In the genomic region with DNA sequence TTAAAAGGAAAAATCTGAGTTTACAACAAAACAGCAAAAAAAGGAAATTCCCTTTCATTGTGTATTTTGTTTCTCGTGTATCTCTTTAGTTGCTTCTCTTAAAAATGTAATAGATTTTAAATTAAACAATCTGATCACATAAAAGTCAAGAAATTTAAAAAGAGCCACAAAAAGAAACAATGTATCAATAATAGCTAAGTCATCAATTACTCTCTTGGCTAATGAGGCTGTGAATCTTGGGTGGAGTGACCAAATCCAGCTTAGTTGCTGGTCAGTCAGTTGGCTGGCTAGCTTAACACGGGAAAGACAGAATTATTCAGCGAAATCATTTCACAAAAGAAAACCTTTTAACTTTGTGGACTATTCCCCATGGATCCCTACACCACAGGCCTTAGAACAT, we compare ENCODE assay signal across 22 cellular contexts. TPM values are rescaled to one million over a fixed set of nuclear protein-coding genes. Genes with fewer than 3 reads are reported as not detected.
A peak's percentile ranks its signal among the peaks of the same experiment; 100 is the strongest.
DNase-seq lines count a peak whose midpoint lies in the region; ATAC-seq and TF ChIP-seq lines count a peak whose summit lies in the region.
"Had no signal": no experiment of that assay in that cellular context is flagged by ENCODE, and none has a peak within 500 bp of the region (broad histone marks: within the 10 kb centered on the region; RNA-seq: fewer than 3 reads in every experiment).

No MANE protein-coding gene starts in this region.

- DNase-seq in activated T-cell treated with anti-CD3 and anti-CD28 coated beads, Interleukin-2, amount 50 U/mL, for 24 hours = no peak
- DNase-seq in activated T-cell treated with anti-CD3 and anti-CD28 coated beads, Interleukin-2, amount 50 U/mL, for 1 hour = no peak
- DNase-seq in GM23338 (ENCODE audit: low spot score) (no peak), neural progenitor cell (ENCODE audit: low spot score) (no peak), Right ventricle myocardium inferior (ENCODE audit: missing footprints) (no peak), A673 (ENCODE audit: low spot score) (no peak), occipital lobe (lab: John Stamatoyannopoulos, UW) (no peak)
- DNase-seq in activated CD4-positive, alpha-beta memory T cell treated with anti-CD3 and anti-CD28 coated beads, Interleukin-2, amount 10 ng/mL, durations not matched to agents 7 days and 5 days = no peak
- DNase-seq: activated naive CD4-positive, alpha-beta T cell treated with anti-CD3 and anti-CD28 coated beads for 36 hours; activated T-cell treated with anti-CD3 and anti-CD28 coated beads, Interleukin-2, amount 50 U/mL, for 48 hours; cerebellar nuclear complex; HCEC 1CT; kidney glomerular epithelial cell; NCI-H1105 treated with DMSO at 0.1 percent for 48 hours; NCI-H2081; NCI-H446; OCI-M1; Right ventricle myocardium superior; small intestine; stimulated activated CD4-positive, alpha-beta T cell treated with anti-CD3 and anti-CD28 coated beads, Interleukin-1b, Interleukin-23, amount 100 ng/mL, for 48 hours had no signal

- H3K27ac ChIP-seq in GM23338 (ENCODE audit: low read depth) = no peak overlapping the region
- no peak overlapping the region for H3K27ac ChIP-seq in neural progenitor cell
- no peak overlapping the region for H3K27ac ChIP-seq in A673 (ENCODE audit: low read depth, low read length, poor library complexity, severe bottlenecking)
- H3K27ac ChIP-seq: HL-60 had no signal

- no peaks in the 10 kb centered on the region for H3K9me3 ChIP-seq in neural progenitor cell (ENCODE audit: low read depth)
- H3K9me3 ChIP-seq in A673 (ENCODE audit: low read depth, low read length, poor library complexity, severe bottlenecking) = no peaks in the 10 kb centered on the region

- H3K4me3 ChIP-seq in GM23338 = no peak overlapping the region
- no peak overlapping the region for H3K4me3 ChIP-seq in neural progenitor cell
- no peak overlapping the region for H3K4me3 ChIP-seq in A673 (ENCODE audit: low read depth, low read length, poor library complexity, severe bottlenecking)

- H3K27me3 ChIP-seq in GM23338 (ENCODE audit: insufficient read depth) = peaks cover 27% of the 10 kb centered on the region
- H3K27me3 ChIP-seq in neural progenitor cell = peaks cover 45% of the 10 kb centered on the region
- peaks cover 15% of the 10 kb centered on the region for H3K27me3 ChIP-seq in A673 (replicated peaks; ENCODE audit: insufficient read depth, low read depth, low read length, poor library complexity)

- CTCF ChIA-PET in activated CD4-positive, alpha-beta memory T cell treated with anti-CD3 and anti-CD28 coated beads, Interleukin-2, amount 10 ng/mL, durations not matched to agents 7 days and 5 days (lab: Charles Lee) = interaction anchor here (1.8 kb wide), 1 partner anchor 16 kb away, joined by 4 read pairs; no protein-coding TSS in a partner anchor
- CTCF ChIA-PET in A673 (lab: Charles Lee) = no interaction called here

- H3F3A ChIP-seq in GM23338 (replicated peaks; ENCODE audit: low read depth) (peaks cover 22% of the 10 kb centered on the region), neural progenitor cell (ENCODE audit: low read depth) (peaks cover 33% of the 10 kb centered on the region)

- peaks cover 69% of the 10 kb centered on the region for H3K4me1 Mint-ChIP-seq in activated T-cell treated with anti-CD3 and anti-CD28 coated beads, Interleukin-2, amount 50 U/mL, for 24 hours (ENCODE audit: low read depth)
- H3K4me1 Mint-ChIP-seq in GM23338 (peaks cover 36% of the 10 kb centered on the region), neural progenitor cell (peaks cover 19% of the 10 kb centered on the region)
- peaks cover 58% of the 10 kb centered on the region for H3K4me1 Mint-ChIP-seq in activated CD4-positive, alpha-beta memory T cell treated with anti-CD3 and anti-CD28 coated beads, Interleukin-2, amount 10 ng/mL, durations not matched to agents 7 days and 5 days

- intact Hi-C loops in Right ventricle myocardium inferior (cut with DNase I) (no loop called here), A673 (cut with micrococcal nuclease; ENCODE audit: unreplicated experiment) (no loop called here)

- BruUV-seq in A673 (replicated peaks; lab: Mats Ljungman, UMichigan) = no TSS peak

- H3K79me2 ChIP-seq in GM23338 (replicated peaks; ENCODE audit: insufficient read depth) = peaks cover 60% of the 10 kb centered on the region
- H3K79me2 ChIP-seq in neural progenitor cell (ENCODE audit: low read depth) = peaks cover 57% of the 10 kb centered on the region

- no peak overlapping the region for H3K4me3 Mint-ChIP-seq in activated T-cell treated with anti-CD3 and anti-CD28 coated beads, Interleukin-2, amount 50 U/mL, for 24 hours
- 0 out of 3 replicates have a peak overlapping the region, but pooled peaks have one; percentile 2 for H3K4me3 Mint-ChIP-seq in GM23338
- no peak overlapping the region for H3K4me3 Mint-ChIP-seq in activated CD4-positive, alpha-beta memory T cell treated with anti-CD3 and anti-CD28 coated beads, Interleukin-2, amount 10 ng/mL, durations not matched to agents 7 days and 5 days
- peak overlapping the region; percentile 34 for H3K4me3 Mint-ChIP-seq in neural progenitor cell
- H3K4me3 Mint-ChIP-seq: activated naive CD4-positive, alpha-beta T cell treated with anti-CD3 and anti-CD28 coated beads for 36 hours had no signal

- H3K36me3 ChIP-seq in GM23338 (ENCODE audit: insufficient read depth) = no peaks in the 10 kb centered on the region
- H3K36me3 ChIP-seq in neural progenitor cell = no peaks in the 10 kb centered on the region
- H3K36me3 ChIP-seq in A673 (ENCODE audit: insufficient read depth, low read length, poor library complexity, severe bottlenecking) = no peaks in the 10 kb centered on the region

- no peaks in the 10 kb centered on the region for H3K27me3 Mint-ChIP-seq in activated T-cell treated with anti-CD3 and anti-CD28 coated beads, Interleukin-2, amount 50 U/mL, for 24 hours
- peaks cover 21% of the 10 kb centered on the region for H3K27me3 Mint-ChIP-seq in GM23338 (ENCODE audit: insufficient read depth, low read depth, poor library complexity)
- peaks cover 6% of the 10 kb centered on the region for H3K27me3 Mint-ChIP-seq in activated CD4-positive, alpha-beta memory T cell treated with anti-CD3 and anti-CD28 coated beads, Interleukin-2, amount 10 ng/mL, durations not matched to agents 7 days and 5 days
- H3K27me3 Mint-ChIP-seq in neural progenitor cell (ENCODE audit: insufficient read depth, low read depth) = peaks cover 19% of the 10 kb centered on the region

- H3K9me2 ChIP-seq in GM23338 (ENCODE audit: insufficient read depth) = no peaks in the 10 kb centered on the region

- H2AFZ ChIP-seq in GM23338 (no peak overlapping the region), neural progenitor cell (replicated peaks) (no peak overlapping the region)

- H3K4me2 ChIP-seq in GM23338 (peak overlapping the region; percentile 82), neural progenitor cell (no peak overlapping the region)

- no peak for ATAC-seq in GM23338
- no peak for ATAC-seq in Right ventricle myocardium inferior
- ATAC-seq: activated CD4-positive, CD25-positive, alpha-beta regulatory T cell treated with anti-CD3 and anti-CD28 coated beads, Interleukin-2, amount 50 U/mL, for 24 hours had no signal

- H3K4me1 ChIP-seq in GM23338 (ENCODE audit: insufficient read depth) (peaks cover 23% of the 10 kb centered on the region), neural progenitor cell (peaks cover 8% of the 10 kb centered on the region), A673 (ENCODE audit: insufficient read depth, low read length, poor library complexity, severe bottlenecking) (no peaks in the 10 kb centered on the region)

- H3K9me3 Mint-ChIP-seq in activated T-cell treated with anti-CD3 and anti-CD28 coated beads, Interleukin-2, amount 50 U/mL, for 24 hours = no peaks in the 10 kb centered on the region
- H3K9me3 Mint-ChIP-seq in GM23338 (no peaks in the 10 kb centered on the region; the same call in 2 of the 3 replicates), neural progenitor cell (no peaks in the 10 kb centered on the region)
- H3K9me3 Mint-ChIP-seq in activated CD4-positive, alpha-beta memory T cell treated with anti-CD3 and anti-CD28 coated beads, Interleukin-2, amount 10 ng/mL, durations not matched to agents 7 days and 5 days = no peaks in the 10 kb centered on the region
- H3K9me3 Mint-ChIP-seq: activated naive CD4-positive, alpha-beta T cell treated with anti-CD3 and anti-CD28 coated beads for 36 hours had no signal

- POLR2A ChIA-PET in activated CD4-positive, alpha-beta memory T cell treated with anti-CD3 and anti-CD28 coated beads, Interleukin-2, amount 10 ng/mL, durations not matched to agents 7 days and 5 days (lab: Charles Lee) = interaction anchor here (1.1 to 3.4 kb wide), 3 partner anchors 17 to 146 kb away, joined by 3 to 16 read pairs (median 5); a partner anchor contains a TSS
- POLR2A ChIA-PET in A673 (lab: Charles Lee; ENCODE audit: low non-redundant PET) = no interaction called here

- H4K20me1 ChIP-seq in GM23338 (replicated peaks; ENCODE audit: insufficient read depth) (peaks cover 9% of the 10 kb centered on the region), neural progenitor cell (ENCODE audit: low read depth) (peaks cover 47% of the 10 kb centered on the region)

- peaks cover 5% of the 10 kb centered on the region for H3K36me3 Mint-ChIP-seq in activated T-cell treated with anti-CD3 and anti-CD28 coated beads, Interleukin-2, amount 50 U/mL, for 24 hours (ENCODE audit: low read depth)
- H3K36me3 Mint-ChIP-seq in GM23338 (ENCODE audit: low read depth) (peaks cover 2% of the 10 kb centered on the region; the same call in 1 of the 3 replicates), neural progenitor cell (no peaks in the 10 kb centered on the region)
- H3K36me3 Mint-ChIP-seq in activated CD4-positive, alpha-beta memory T cell treated with anti-CD3 and anti-CD28 coated beads, Interleukin-2, amount 10 ng/mL, durations not matched to agents 7 days and 5 days (ENCODE audit: low read depth) = peaks cover 9% of the 10 kb centered on the region

- H3K27ac Mint-ChIP-seq in activated T-cell treated with anti-CD3 and anti-CD28 coated beads, Interleukin-2, amount 50 U/mL, for 24 hours = peak overlapping the region; percentile 30
- no peak overlapping the region for H3K27ac Mint-ChIP-seq in GM23338
- H3K27ac Mint-ChIP-seq in activated CD4-positive, alpha-beta memory T cell treated with anti-CD3 and anti-CD28 coated beads, Interleukin-2, amount 10 ng/mL, durations not matched to agents 7 days and 5 days = peak overlapping the region; percentile 42
- no peak overlapping the region for H3K27ac Mint-ChIP-seq in neural progenitor cell
- H3K27ac Mint-ChIP-seq: activated naive CD4-positive, alpha-beta T cell treated with anti-CD3 and anti-CD28 coated beads for 36 hours had no signal

- TF ChIP-seq CTCF in GM23338 (conservative IDR thresholded peaks at IDR 0.05; ENCODE audit: low read depth in 2 of 2) (no peak), neural progenitor cell (IDR thresholded peaks at IDR 0.05) (no peak), A673 (conservative IDR thresholded peaks at IDR 0.05; ENCODE audit: low read depth, low read length) (no peak)

- no peak overlapping the region for H3K9ac ChIP-seq in neural progenitor cell

RNA-seq across cellular contexts. Expression of a gene that starts 3.2 kb away (rescaled TPM):
- total RNA-seq in GM23338 (2014; rRNA removed; shearing (Covaris generic)) = 19.0 and 24.0 TPM in 2 replicates
- polyA plus RNA-seq in GM23338 (2016; fragmentation: Nextera tagmentation; extraction: Ambion mirVana) = 4.9 and 5.3 TPM in 2 replicates
- 10 to 100 TPM; 28.7 to 30.0 TPM for total RNA-seq in activated CD4-positive, alpha-beta memory T cell treated with anti-CD3 and anti-CD28 coated beads, Interleukin-2, amount 10 ng/mL, durations not matched to agents 7 days and 5 days
- total RNA-seq in neural progenitor cell (ENCODE audit: low replicate concordance) (18.5 and 22.7 TPM in 2 replicates), Right ventricle myocardium inferior (14.9 TPM), A673 (2021) (1.4 and 2.1 TPM in 2 replicates), occipital lobe (25.6 TPM)

Comparison
In these comparisons a context has a peak if more than half of its experiments do, and no peak if none do; other contexts are left out.
1. H3K27ac Mint-ChIP-seq: peak in activated T-cell treated with anti-CD3 and anti-CD28 coated beads, Interleukin-2, amount 50 U/mL, for 24 hours (single experiment) and activated CD4-positive, alpha-beta memory T cell treated with anti-CD3 and anti-CD28 coated beads, Interleukin-2, amount 10 ng/mL, durations not matched to agents 7 days and 5 days (single experiment); none in GM23338 (single experiment) and neural progenitor cell (single experiment).
2. H3K4me3 Mint-ChIP-seq: peak in GM23338 (single experiment) and neural progenitor cell (single experiment); none in activated T-cell treated with anti-CD3 and anti-CD28 coated beads, Interleukin-2, amount 50 U/mL, for 24 hours (single experiment) and activated CD4-positive, alpha-beta memory T cell treated with anti-CD3 and anti-CD28 coated beads, Interleukin-2, amount 10 ng/mL, durations not matched to agents 7 days and 5 days (single experiment).